In genomic region chr18:61892683-61893303, GRCh38 we compare ENCODE assay signal across 10 cellular contexts. TPM values are rescaled to one million over a fixed set of nuclear protein-coding genes. Genes with fewer than 3 reads are reported as not detected.
DNase-seq lines count a peak whose midpoint lies in the region; ATAC-seq and TF ChIP-seq lines count a peak whose summit lies in the region.
"Had no signal": no experiment of that assay in that cellular context is flagged by ENCODE, and none has a peak within 500 bp of the region (broad histone marks: within the 10 kb centered on the region; RNA-seq: fewer than 3 reads in every experiment).

A gene with protein sequence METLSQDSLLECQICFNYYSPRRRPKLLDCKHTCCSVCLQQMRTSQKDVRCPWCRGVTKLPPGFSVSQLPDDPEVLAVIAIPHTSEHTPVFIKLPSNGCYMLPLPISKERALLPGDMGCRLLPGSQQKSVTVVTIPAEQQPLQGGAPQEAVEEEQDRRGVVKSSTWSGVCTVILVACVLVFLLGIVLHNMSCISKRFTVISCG (minus strand): TSS chr18:61893007. CDS start chr18:61816463, 76,544 bp downstream.

- peaks cover 0 to 78% (median 30%) of the 10 kb centered on the region in 7 donors for H3K27me3 ChIP-seq in spleen (replicated peaks in 1 of 7)

- DNase-seq in DMS79 treated with DMSO at 0.1 percent for 48 hours (lab: John Stamatoyannopoulos, UW): peak; percentile 28
- DNase-seq in DMS79 (lab: John Stamatoyannopoulos, UW): no peak
- no peak for DNase-seq in central memory CD8-positive, alpha-beta T cell (ENCODE audit: low spot score in 2 of 2)
- peak; percentile 82 for DNase-seq in islet precursor cell
- DNase-seq in spleen: no peak
- no peak for DNase-seq in A172 (ENCODE audit: low spot score)

- H3K9me3 ChIP-seq in spleen: no peaks in the 10 kb centered on the region

- peaks cover 3% of the 10 kb centered on the region for H3K36me3 Mint-ChIP-seq in central memory CD8-positive, alpha-beta T cell (ENCODE audit: insufficient read depth)
- H3K36me3 Mint-ChIP-seq: activated naive CD4-positive, alpha-beta T cell treated with anti-CD3 and anti-CD28 coated beads, Interleukin-2, amount 50 U/mL, for 72 hours had no signal

- H3K36me3 ChIP-seq in spleen: no peaks in the 10 kb centered on the region

- no peaks in the 10 kb centered on the region for H3K9me3 Mint-ChIP-seq in central memory CD8-positive, alpha-beta T cell
- H3K9me3 Mint-ChIP-seq: activated naive CD4-positive, alpha-beta T cell treated with anti-CD3 and anti-CD28 coated beads, Interleukin-2, amount 50 U/mL, for 72 hours had no signal

- peak within 1 kb of the TSS in 5 of 8 donors; percentile 7 to 52 (median 24) for H3K27ac ChIP-seq in spleen
- H3K27ac ChIP-seq: 22Rv1 had no signal

- H3K27ac Mint-ChIP-seq in central memory CD8-positive, alpha-beta T cell (ENCODE audit: low read depth): no peak within 1 kb of the TSS

- H3K27me3 Mint-ChIP-seq in central memory CD8-positive, alpha-beta T cell: peaks cover 66% of the 10 kb centered on the region

- no peak for TF ChIP-seq CTCF in spleen (IDR thresholded peaks at IDR 0.05 in 8 of 11, conservative IDR thresholded peaks at IDR 0.05 in 3 of 11)

- H3K4me3 ChIP-seq in spleen: peak within 1 kb of the TSS; percentile 60 to 90 (median 74)

- intact Hi-C loops in spleen (cut with DNase I; ENCODE audit: low total_unique reads): loop anchor here (10.0 kb wide), 1 partner anchor 338 kb away; no protein-coding TSS in a partner anchor

- TF ChIP-seq POLR2A in spleen (IDR thresholded peaks at IDR 0.05): no peak

- H3K4me1 ChIP-seq in spleen: peaks cover 2 to 34% (median 24%) of the 10 kb centered on the region in 6 donors

- H3K4me1 Mint-ChIP-seq in central memory CD8-positive, alpha-beta T cell: peaks cover 11% of the 10 kb centered on the region

- ATAC-seq in SK-N-SH treated with all-trans-retinoic acid at 6 μM for 48 hours (peak; percentile 53), GM18502 (IDR thresholded peaks at IDR 0.05; ENCODE audit: poor library complexity, unreplicated experiment) (no peak)
- peak; percentile 13 for ATAC-seq in central memory CD8-positive, alpha-beta T cell (replicated peaks; ENCODE audit: extremely low read depth, poor library complexity, severe bottlenecking)

- 6 to 8% (median 7%) methylated on average over 26 to 28 of the region's 28 CpGs for WGBS in spleen, 5 donors

- peak within 1 kb of the TSS; percentile 80 for H3K4me3 Mint-ChIP-seq in central memory CD8-positive, alpha-beta T cell

TF ChIP-seq in SK-N-SH treated with all-trans-retinoic acid at 6 μM for 48 hours, 23 proteins besides CTCF, POLR2A, EP300 and RAD21:
- TF ChIP-seq CSDC2 (CRISPR knock-in tag; IDR thresholded peaks at IDR 0.05) (no peak), ISL1 (CRISPR knock-in tag; IDR thresholded peaks at IDR 0.05) (no peak), OSR1 (CRISPR knock-in tag; IDR thresholded peaks at IDR 0.05) (no peak), ZNF565 (CRISPR knock-in tag; conservative IDR thresholded peaks at IDR 0.05; ENCODE audit: low read depth) (no peak), BACH2 (CRISPR knock-in tag; IDR thresholded peaks at IDR 0.05; ENCODE audit: borderline replicate concordance) (no peak)

RNA-seq across cellular contexts. Expression of the gene that starts here (rescaled TPM):
- total RNA-seq in spleen: 1 to 10 TPM; 1.4 to 7.1 (median 3.1) TPM
- under 1 TPM; 0.15 to 0.26 (median 0.24) TPM for polyA plus RNA-seq in spleen
- 0.84 and 0.95 TPM in 2 replicates for total RNA-seq in A172 (2014; rRNA removed; shearing (Covaris generic))

Comparison
In these comparisons a context has a peak if more than half of its experiments do, and no peak if none do; other contexts are left out.
1. DNase-seq: peak in DMS79 treated with DMSO at 0.1 percent for 48 hours (single experiment) and islet precursor cell (single experiment); none in DMS79 (single experiment), central memory CD8-positive, alpha-beta T cell (0 of 2), spleen (single experiment) and A172 (single experiment).